ENCODE assay signal across 14 cellular contexts in the genomic region with DNA sequence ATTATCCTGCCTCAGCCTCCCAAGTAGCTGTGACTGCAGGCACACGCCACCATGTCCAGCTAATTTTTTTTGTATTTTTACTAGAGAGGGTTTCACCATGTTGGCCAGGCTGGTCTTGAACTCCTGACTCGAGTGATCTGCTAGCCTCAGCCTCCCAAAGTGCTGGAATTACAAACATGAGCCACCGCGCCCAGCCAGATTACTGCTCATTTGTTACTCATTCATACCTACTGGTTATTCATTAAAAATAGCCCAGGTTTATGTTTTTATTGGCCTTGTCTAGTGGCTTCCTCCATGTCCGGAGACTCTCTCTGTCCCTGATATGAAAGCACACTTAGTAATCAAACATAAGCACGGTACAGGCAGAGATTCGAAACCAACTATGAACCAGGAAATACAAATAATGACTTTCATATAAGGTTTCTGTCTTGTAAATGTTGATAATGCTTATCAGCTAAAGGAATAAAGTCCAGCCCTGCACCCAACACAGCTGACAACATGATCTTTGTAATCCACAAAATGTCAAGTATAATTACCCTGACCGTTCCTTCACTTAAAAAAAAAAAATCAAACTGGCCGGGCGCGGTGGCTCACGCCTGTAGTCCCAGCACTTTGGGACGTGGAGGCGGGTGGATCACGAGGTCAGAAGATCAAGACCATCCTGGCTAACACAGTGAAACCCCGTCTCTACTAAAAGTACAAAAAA. TPM values are rescaled to one million over a fixed set of nuclear protein-coding genes. Genes with fewer than 3 reads are reported as not detected.
DNase-seq lines count a peak whose midpoint lies in the region; ATAC-seq, FAIRE-seq and TF ChIP-seq lines count a peak whose summit lies in the region.
"Had no signal": no experiment of that assay in that cellular context is flagged by ENCODE, and none has a peak within 500 bp of the region (broad histone marks: within the 10 kb centered on the region; RNA-seq: fewer than 3 reads in every experiment).

No MANE protein-coding gene starts in this region.

- no peaks in the 10 kb centered on the region for H3K27me3 ChIP-seq in left ventricle myocardium inferior (ENCODE audit: low read depth)
- no peaks in the 10 kb centered on the region for H3K27me3 ChIP-seq in lower lobe of right lung (ENCODE audit: low read depth)
- no peaks in the 10 kb centered on the region for H3K27me3 ChIP-seq in vagina
- H3K27me3 ChIP-seq in spleen (replicated peaks in 1 of 7) = no peaks in the 10 kb centered on the region

- intact Hi-C loops in left ventricle myocardium inferior (cut with micrococcal nuclease) = no loop called here
- intact Hi-C loops in left cardiac atrium (cut with DNase I) = loop anchor here in 1 of 2 donors (5.0 kb wide), 1 partner anchor 50 kb away; a partner anchor contains a TSS
- intact Hi-C loops in lower lobe of right lung (cut with DNase I) = no loop called here
- intact Hi-C loops in vagina (cut with DNase I) = no loop called here
- intact Hi-C loops in spleen (cut with DNase I; ENCODE audit: low total_unique reads) = no loop called here

- H3K4me1 ChIP-seq in left ventricle myocardium inferior (peaks cover 25% of the 10 kb centered on the region), lower lobe of right lung (peaks cover 6% of the 10 kb centered on the region), vagina (peaks cover 20% of the 10 kb centered on the region), spleen (no peaks in the 10 kb centered on the region)

- FAIRE-seq in colon (lab: Jason Lieb, UNC) = peak; percentile 98
- FAIRE-seq: A204.1 had no signal

- 85 to 93% (median 89%) methylated on average over 16 of the region's 16 CpGs for WGBS in spleen, 5 donors

- H3K36me3 ChIP-seq in left ventricle myocardium inferior (no peaks in the 10 kb centered on the region), lower lobe of right lung (no peaks in the 10 kb centered on the region), vagina (no peaks in the 10 kb centered on the region), spleen (no peaks in the 10 kb centered on the region)

- no peak for ATAC-seq in left cardiac atrium
- peak; percentile 37 to 70 for ATAC-seq in lower lobe of right lung
- no peak for ATAC-seq in GM19324 (IDR thresholded peaks at IDR 0.05; ENCODE audit: low FRiP score, unreplicated experiment)
- ATAC-seq in GM21447 (IDR thresholded peaks at IDR 0.05; ENCODE audit: unreplicated experiment) = no peak
- ATAC-seq: activated CD8-positive, alpha-beta T cell treated with anti-CD3 and anti-CD28 coated beads, Interleukin-2, amount 10 ng/mL, durations not matched to agents 7 days and 5 days had no signal

- H3K4me3 ChIP-seq in left ventricle myocardium inferior = no peak overlapping the region
- H3K4me3 ChIP-seq in lower lobe of right lung = no peak overlapping the region
- no peak overlapping the region for H3K4me3 ChIP-seq in vagina
- H3K4me3 ChIP-seq in spleen = no peak overlapping the region

- DNase-seq in left ventricle myocardium inferior (no peak), left cardiac atrium (no peak), lower lobe of right lung (no peak), vagina (ENCODE audit: extremely low spot score in 2 of 2) (no peak), spleen (no peak)
- DNase-seq: activated CD8-positive, alpha-beta T cell treated with anti-CD3 and anti-CD28 coated beads, Interleukin-2, amount 10 ng/mL, durations not matched to agents 7 days and 5 days; activated gamma-delta T cell treated with Interleukin-2 at 50 U/mL for 16 hours; naive B cell; NCI-H510A treated with DMSO at 0.1 percent for 48 hours; T-helper 9 cell had no signal

- TF ChIP-seq CTCF in left ventricle myocardium inferior (IDR thresholded peaks at IDR 0.05; ENCODE audit: borderline replicate concordance) = no peak
- TF ChIP-seq CTCF in lower lobe of right lung (IDR thresholded peaks at IDR 0.05) = no peak
- no peak for TF ChIP-seq CTCF in vagina (IDR thresholded peaks at IDR 0.05)
- TF ChIP-seq CTCF in spleen (IDR thresholded peaks at IDR 0.05 in 8 of 11, conservative IDR thresholded peaks at IDR 0.05 in 3 of 11) = no peak

- TF ChIP-seq POLR2A in vagina (IDR thresholded peaks at IDR 0.05) (no peak), spleen (IDR thresholded peaks at IDR 0.05) (no peak)

- H3K27ac ChIP-seq in left ventricle myocardium inferior (replicated peaks) = peak overlapping the region; percentile 84
- no peak overlapping the region for H3K27ac ChIP-seq in lower lobe of right lung
- H3K27ac ChIP-seq in vagina = peak overlapping the region; percentile 57
- no peak overlapping the region for H3K27ac ChIP-seq in spleen

- no peaks in the 10 kb centered on the region for H3K9me3 ChIP-seq in left ventricle myocardium inferior (replicated peaks)
- H3K9me3 ChIP-seq in lower lobe of right lung = no peaks in the 10 kb centered on the region
- no peaks in the 10 kb centered on the region for H3K9me3 ChIP-seq in vagina
- no peaks in the 10 kb centered on the region for H3K9me3 ChIP-seq in spleen

RNA-seq across cellular contexts. Expression of a gene that starts 50.4 kb away (rescaled TPM):
- total RNA-seq in left ventricle myocardium inferior (24.5 TPM), left cardiac atrium (10 to 100 TPM in 1 of 2 donors, 1 to 10 TPM in 1; 9.8 to 14.5 TPM), lower lobe of right lung (26.6 TPM), vagina (19.2 TPM), spleen (10 to 100 TPM in 1 of 7 donors, 1 to 10 TPM in 6; 1.5 to 10.7 (median 4.8) TPM)
- polyA plus RNA-seq in spleen = under 1 TPM; 0.11 to 0.29 (median 0.29) TPM

Comparison
In these comparisons a context has a peak if more than half of its experiments do, and no peak if none do; other contexts are left out.
1. H3K27ac ChIP-seq: peak in left ventricle myocardium inferior (single experiment) and vagina (single experiment); none in lower lobe of right lung (single experiment) and spleen (0 of 8).
2. ATAC-seq: peak in lower lobe of right lung (2 of 2); none in left cardiac atrium (0 of 2), GM19324 (single experiment) and GM21447 (single experiment).